In the genomic region with DNA sequence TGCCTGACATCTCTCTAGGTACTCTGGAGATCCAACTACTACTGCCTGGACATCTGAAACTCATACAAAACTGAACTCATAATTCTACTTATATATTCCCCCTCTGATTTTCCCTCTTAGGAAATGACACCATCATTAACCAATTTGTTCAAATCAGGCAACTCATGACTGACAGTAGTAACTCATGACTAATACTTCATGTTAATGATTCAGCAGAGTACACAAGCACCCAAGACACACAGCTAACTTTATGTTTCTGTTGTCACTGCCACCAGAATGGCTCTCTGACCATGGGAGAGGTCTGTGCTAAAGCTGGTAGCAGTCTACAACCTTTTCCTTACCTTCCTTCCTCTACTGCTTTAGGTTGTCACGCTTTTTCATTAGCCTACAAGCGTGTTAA, we compare ENCODE assay signal across 16 cellular contexts.
DNase-seq lines count a peak whose midpoint lies in the region; ATAC-seq and TF ChIP-seq lines count a peak whose summit lies in the region.
"Had no signal": no experiment of that assay in that cellular context is flagged by ENCODE, and none has a peak within 500 bp of the region (broad histone marks: within the 10 kb centered on the region; RNA-seq: fewer than 3 reads in every experiment).

No MANE protein-coding gene starts in this region.

- peak overlapping the region in 1 of 8 donors; percentile 14 for H3K4me3 Mint-ChIP-seq in naive B cell
- H3K4me3 Mint-ChIP-seq: activated naive CD4-positive, alpha-beta T cell treated with anti-CD3 and anti-CD28 coated beads, Interleukin-2, amount 10 ng/mL, durations not matched to agents 7 days and 5 days; CD8-positive, alpha-beta T cell had no signal

- TF ChIP-seq CTCF in choroid plexus epithelial cell (conservative IDR thresholded peaks at IDR 0.05; ENCODE audit: low read depth, low read length) = no peak

- DNase-seq in DMS53 (lab: John Stamatoyannopoulos, UW) (peak; percentile 51), HT1080 (ENCODE audit: low read depth) (peak; percentile 77), choroid plexus epithelial cell (ENCODE audit: low read depth) (peak; percentile 12), naive B cell (no peak), NCI-H2171 (lab: John Stamatoyannopoulos, UW) (no peak), G401 (ENCODE audit: low spot score) (no peak), NCI-H2029 treated with DMSO at 0.1 percent for 48 hours (lab: John Stamatoyannopoulos, UW) (no peak)
- DNase-seq: activated CD4-positive, alpha-beta T cell treated with anti-CD3 and anti-CD28 coated beads for 1 hour; activated naive CD4-positive, alpha-beta T cell treated with anti-CD3 and anti-CD28 coated beads, Interleukin-2, amount 10 ng/mL, durations not matched to agents 7 days and 5 days; CD8-positive, alpha-beta T cell; left ventricle myocardium inferior; NCI-H1105 treated with DMSO at 0.1 percent for 48 hours; NCI-H82; stimulated activated CD4-positive, alpha-beta T cell treated with anti-CD3 and anti-CD28 coated beads, Interleukin-2, amount 100 ng/mL, for 48 hours had no signal

- peak overlapping the region; percentile 1 to 79 (median 28) for H3K27ac Mint-ChIP-seq in naive B cell
- H3K27ac Mint-ChIP-seq: activated naive CD4-positive, alpha-beta T cell treated with anti-CD3 and anti-CD28 coated beads, Interleukin-2, amount 10 ng/mL, durations not matched to agents 7 days and 5 days had no signal

- peaks cover 0 to 5% (median 0%) of the 10 kb centered on the region in 3 donors for H3K4me1 Mint-ChIP-seq in naive B cell
- H3K4me1 Mint-ChIP-seq: activated naive CD4-positive, alpha-beta T cell treated with anti-CD3 and anti-CD28 coated beads, Interleukin-2, amount 10 ng/mL, durations not matched to agents 7 days and 5 days had no signal

- H3K9me3 Mint-ChIP-seq in naive B cell = no peaks in the 10 kb centered on the region
- H3K9me3 Mint-ChIP-seq: activated naive CD4-positive, alpha-beta T cell treated with anti-CD3 and anti-CD28 coated beads, Interleukin-2, amount 10 ng/mL, durations not matched to agents 7 days and 5 days; CD8-positive, alpha-beta T cell had no signal

- in situ Hi-C loops in G401 (cut with HindIII; ENCODE audit: low sequenced_read_pairs) = no loop called here

- H3K4me3 ChIP-seq in choroid plexus epithelial cell (ENCODE audit: low read depth, low read length) = no peak overlapping the region
- H3K4me3 ChIP-seq: left ventricle myocardium inferior, SJSA1 had no signal

- peaks cover 43 to 50% of the 10 kb centered on the region in 2 donors for H3K36me3 Mint-ChIP-seq in naive B cell

- no peaks in the 10 kb centered on the region for H3K27me3 Mint-ChIP-seq in naive B cell
- H3K27me3 Mint-ChIP-seq: activated naive CD4-positive, alpha-beta T cell treated with anti-CD3 and anti-CD28 coated beads, Interleukin-2, amount 10 ng/mL, durations not matched to agents 7 days and 5 days had no signal

- ATAC-seq in naive B cell (ENCODE audit: low read depth in 2 of 2) (no peak), HG03565 (IDR thresholded peaks at IDR 0.05; ENCODE audit: unreplicated experiment) (no peak)
- ATAC-seq: CD8-positive, alpha-beta T cell had no signal

Comparison
In these comparisons a context has a peak if more than half of its experiments do, and no peak if none do; other contexts are left out.
1. DNase-seq: peak in DMS53 (single experiment), HT1080 (single experiment) and choroid plexus epithelial cell (single experiment); none in naive B cell (single experiment), NCI-H2171 (single experiment), G401 (single experiment) and NCI-H2029 treated with DMSO at 0.1 percent for 48 hours (single experiment).